Comparison of ENCODE assay signal across 4 cellular contexts in genomic region chrX:153281784-153282183, GRCh38. TPM values are rescaled to one million over a fixed set of nuclear protein-coding genes. Genes with fewer than 3 reads are reported as not detected.
"Had no signal": no experiment of that assay in that cellular context is flagged by ENCODE, and none has a peak within 500 bp of the region (broad histone marks: within the 10 kb centered on the region; RNA-seq: fewer than 3 reads in every experiment).

No MANE protein-coding gene starts in this region.

RNA-seq across cellular contexts. Expression of gene PNMA6F, which starts 39.8 kb away (rescaled TPM):
- total RNA-seq: LHCN-M2, M059J, MCF 10A, NCI-H460 had no signal
